Comparison of ENCODE assay signal across 19 cellular contexts in the genomic region with DNA sequence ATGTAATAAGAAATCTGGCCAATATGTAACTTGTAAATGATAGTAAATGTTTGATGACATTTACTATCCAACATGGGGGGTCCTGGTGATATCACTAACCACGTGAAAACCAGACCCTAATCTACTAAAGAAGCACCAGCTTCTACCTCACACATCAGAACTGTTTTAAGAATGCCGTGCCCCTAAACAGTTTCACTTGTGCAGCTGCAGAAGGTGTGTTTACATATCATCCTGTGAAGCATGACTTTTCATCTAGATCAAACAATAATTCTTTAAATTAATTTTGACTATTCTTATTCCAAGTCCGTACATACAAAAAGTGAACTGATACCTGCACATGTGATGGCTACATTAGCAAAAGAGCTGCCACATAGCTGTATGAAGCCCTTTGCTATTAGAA.
DNase-seq lines count a peak whose midpoint lies in the region; ATAC-seq, FAIRE-seq and TF ChIP-seq lines count a peak whose summit lies in the region.
"Had no signal": no experiment of that assay in that cellular context is flagged by ENCODE, and none has a peak within 500 bp of the region (broad histone marks: within the 10 kb centered on the region; RNA-seq: fewer than 3 reads in every experiment).

No MANE protein-coding gene starts in this region.

- H3K4me2 ChIP-seq in GM12878 (ENCODE audit: control insufficient read depth, insufficient read depth) = peak overlapping the region; percentile 41

- no peaks in the 10 kb centered on the region for H3K36me3 ChIP-seq in GM12878 (ENCODE audit: control insufficient read depth in 2 of 2, insufficient read depth in 2 of 2, low read length in 1 of 2)
- H3K36me3 ChIP-seq: cardiac muscle cell, transverse colon had no signal

- no peaks in the 10 kb centered on the region for H3K27me3 ChIP-seq in GM12878 (replicated peaks in 1 of 2; ENCODE audit: control insufficient read depth in 2 of 2, insufficient read depth in 2 of 2, low read length in 1 of 2)
- H3K27me3 ChIP-seq: cardiac muscle cell, transverse colon had no signal

- H3K4me1 Mint-ChIP-seq in activated CD4-positive, alpha-beta memory T cell treated with anti-CD3 and anti-CD28 coated beads for 36 hours (ENCODE audit: low read depth) = peaks cover 3% of the 10 kb centered on the region

- CTCF ChIA-PET in GM12878 (lab: Yijun Ruan, JAX) = interaction anchor here (1.3 to 3.5 kb wide), 6 partner anchors 11 to 328 kb away, joined by 3 to 17 read pairs (median 5); no protein-coding TSS in a partner anchor
- CTCF ChIA-PET in activated CD4-positive, alpha-beta memory T cell treated with anti-CD3 and anti-CD28 coated beads for 36 hours (lab: Charles Lee) = interaction anchor here (0.8 kb wide), 1 partner anchor 13 kb away, joined by 3 read pairs; no protein-coding TSS in a partner anchor

- TF ChIP-seq EP300 in GM12878 (IDR thresholded peaks at IDR 0.05; ENCODE audit: borderline replicate concordance in 1 of 2, control insufficient read depth in 1 of 2, low read depth in 2 of 2, low read length in 2 of 2) = peak; percentile 68 to 69; a peak in 2 of 4 replicates

- H3K27ac Mint-ChIP-seq in activated CD4-positive, alpha-beta memory T cell treated with anti-CD3 and anti-CD28 coated beads for 36 hours = no peak overlapping the region
- H3K27ac Mint-ChIP-seq: nephron had no signal

- RAD21 ChIA-PET in GM12878 (lab: Charles Lee; ENCODE audit: unreplicated experiment) = interaction anchor here (1.2 to 1.7 kb wide), 4 partner anchors 8 to 16 kb away, joined by 3 to 6 read pairs (median 4); no protein-coding TSS in a partner anchor

- TF ChIP-seq CTCF in GM12878 (IDR thresholded peaks at IDR 0.05 in 2 of 3, conservative IDR thresholded peaks at IDR 0.05 in 1 of 3; ENCODE audit: control insufficient read depth in 2 of 3, extremely low read depth in 1 of 3, insufficient read depth in 1 of 3, low read depth in 3 of 3, low read length in 3 of 3) = no peak

- no peak for TF ChIP-seq RAD21 in GM12878 (IDR thresholded peaks at IDR 0.05; ENCODE audit: insufficient read depth, low read depth, low read length)

- WGBS in GM12878 (ENCODE audit: insufficient coverage, insufficient replicate concordance, low lambda C conversion rate, missing lambda C conversion rate) = 17% methylated on average over 3 of the region's 3 CpGs

- peak; percentile 49 for FAIRE-seq in GM12878 (lab: Jason Lieb, UNC)

- H2AFZ ChIP-seq in GM12878 (ENCODE audit: control insufficient read depth, low read depth, low read length) = no peak overlapping the region

- no peaks in the 10 kb centered on the region for H4K20me1 ChIP-seq in GM12878 (ENCODE audit: control insufficient read depth, insufficient read depth)

- BruUV-seq in GM12878 (replicated peaks; lab: Mats Ljungman, UMichigan) = no TSS peak

- H3K79me2 ChIP-seq in GM12878 (ENCODE audit: control insufficient read depth, insufficient read depth, low read length) = no peaks in the 10 kb centered on the region

- H3K27me3 Mint-ChIP-seq in activated CD4-positive, alpha-beta memory T cell treated with anti-CD3 and anti-CD28 coated beads for 36 hours = peaks cover 14% of the 10 kb centered on the region

- in situ Hi-C loops in GM12878 (cut with MboI) = no loop called here

- H3K27ac ChIP-seq in GM12878 (ENCODE audit: control insufficient read depth, insufficient read depth) = no peak overlapping the region
- H3K27ac ChIP-seq: cardiac muscle cell, transverse colon had no signal

- peak; percentile 48 for ATAC-seq in GM18873 (IDR thresholded peaks at IDR 0.05; ENCODE audit: low FRiP score, unreplicated experiment)
- ATAC-seq in GM21529 (IDR thresholded peaks at IDR 0.05; ENCODE audit: unreplicated experiment) = peak; percentile 56
- peak; percentile 53 for ATAC-seq in HG03103 (IDR thresholded peaks at IDR 0.05; ENCODE audit: low read depth, unreplicated experiment)
- ATAC-seq in GM12878 = peak; percentile 75
- ATAC-seq in GM19023 (IDR thresholded peaks at IDR 0.05; ENCODE audit: unreplicated experiment) = no peak
- ATAC-seq: PC-3 had no signal

- no peak overlapping the region for H3K9ac ChIP-seq in GM12878 (ENCODE audit: control insufficient read depth, insufficient read depth, low read length)

- H3K4me1 ChIP-seq in GM12878 (ENCODE audit: control insufficient read depth, insufficient read depth, low read length) = peaks cover 21% of the 10 kb centered on the region

- no peaks in the 10 kb centered on the region for H3K9me3 Mint-ChIP-seq in activated CD4-positive, alpha-beta memory T cell treated with anti-CD3 and anti-CD28 coated beads for 36 hours

- no peak overlapping the region for H3K4me3 ChIP-seq in GM12878
- H3K4me3 ChIP-seq: cardiac muscle cell, lung, transverse colon had no signal

- POLR2A ChIA-PET in GM12878 (lab: Charles Lee) = interaction anchor here (1.0 to 1.5 kb wide), 2 partner anchors 8 to 11 kb away, joined by 4 to 5 read pairs; no protein-coding TSS in a partner anchor
- POLR2A ChIA-PET in activated CD4-positive, alpha-beta memory T cell treated with anti-CD3 and anti-CD28 coated beads for 36 hours (lab: Charles Lee) = no interaction called here

- DNase-seq in GM12878 (ENCODE audit: low read depth, low spot score) (no peak), T-helper 1 cell (no peak)
- no peak for DNase-seq in stimulated activated CD4-positive, alpha-beta T cell treated with anti-CD3 and anti-CD28 coated beads, Interleukin-4, amount 100 ng/mL, for 1 hour
- DNase-seq in activated CD4-positive, alpha-beta memory T cell treated with anti-CD3 and anti-CD28 coated beads for 36 hours = no peak
- DNase-seq: AML-193; foreskin fibroblast; NCI-H1048; NCI-H2227 treated with DMSO at 0.1 percent for 48 hours; PC-3; retina; stimulated activated CD4-positive, alpha-beta T cell treated with anti-CD3 and anti-CD28 coated beads, Interleukin-2, amount 100 ng/mL, for 24 hours; transverse colon had no signal

- no peaks in the 10 kb centered on the region for H3K9me3 ChIP-seq in GM12878 (replicated peaks; ENCODE audit: control insufficient read depth, insufficient read depth, low read length)
- H3K9me3 ChIP-seq: transverse colon had no signal

- no peak overlapping the region for H3K4me3 Mint-ChIP-seq in activated CD4-positive, alpha-beta memory T cell treated with anti-CD3 and anti-CD28 coated beads for 36 hours
- H3K4me3 Mint-ChIP-seq: nephron had no signal

- SMC1A ChIA-PET in GM12878 (lab: Charles Lee; ENCODE audit: uncharacterized antibody, unreplicated experiment) = interaction anchor here (0.6 to 3.0 kb wide), 14 partner anchors 8 to 329 kb away, joined by 3 to 24 read pairs (median 4); no protein-coding TSS in a partner anchor

- no peak for TF ChIP-seq POLR2A in GM12878 (IDR thresholded peaks at IDR 0.05; ENCODE audit: low read depth, low read length)

- intact Hi-C loops in GM12878 (cut with micrococcal nuclease; ENCODE audit: unreplicated experiment) = no loop called here
- intact Hi-C loops in activated CD4-positive, alpha-beta memory T cell treated with anti-CD3 and anti-CD28 coated beads for 36 hours (cut with micrococcal nuclease) = no loop called here

- H3K36me3 Mint-ChIP-seq in activated CD4-positive, alpha-beta memory T cell treated with anti-CD3 and anti-CD28 coated beads for 36 hours = no peaks in the 10 kb centered on the region

TF ChIP-seq in GM12878, 131 proteins besides CTCF, POLR2A, EP300 and RAD21 (continues in another document):
- no peak for TF ChIP-seq ZBTB11 (CRISPR knock-in tag; IDR thresholded peaks at IDR 0.05)
- TF ChIP-seq MTA2 (IDR thresholded peaks at IDR 0.05; ENCODE audit: low read depth) = peak; percentile 48; the same call in 1 of the 2 replicates
- 0 out of 2 replicates have a peak, but pooled peaks have one; percentile 11 for TF ChIP-seq PAX5 (IDR thresholded peaks at IDR 0.05; ENCODE audit: borderline replicate concordance, low read depth, low read length)
